ENCODE assay signal across 27 cellular contexts in genomic region chr2:184793196-184793595, GRCh38.
"Had no signal": no experiment of that assay in that cellular context is flagged by ENCODE, and none has a peak within 500 bp of the region (broad histone marks: within the 10 kb centered on the region; RNA-seq: fewer than 3 reads in every experiment).

No MANE protein-coding gene starts in this region.

- H3K4me3 Mint-ChIP-seq: activated CD8-positive, alpha-beta T cell treated with anti-CD3 and anti-CD28 coated beads, Interleukin-2, amount 10 ng/mL, durations not matched to agents 7 days and 5 days; activated naive CD8-positive, alpha-beta T cell treated with anti-CD3 and anti-CD28 coated beads, Interleukin-2, amount 10 ng/mL, durations not matched to agents 7 days and 5 days had no signal

- DNase-seq: activated CD4-positive, alpha-beta T cell treated with anti-CD3 and anti-CD28 coated beads for 4 hours; activated CD8-positive, alpha-beta memory T cell treated with anti-CD3 and anti-CD28 coated beads, Interleukin-2, amount 50 U/mL, for 48 hours; activated CD8-positive, alpha-beta T cell treated with anti-CD3 and anti-CD28 coated beads, Interleukin-2, amount 10 ng/mL, durations not matched to agents 7 days and 5 days; activated naive CD4-positive, alpha-beta T cell treated with anti-CD3 and anti-CD28 coated beads, Interleukin-2, amount 50 U/mL, for 16 hours; activated naive CD8-positive, alpha-beta T cell treated with anti-CD3 and anti-CD28 coated beads, Interleukin-2, amount 10 ng/mL, durations not matched to agents 7 days and 5 days; activated T-cell treated with anti-CD3 and anti-CD28 coated beads, Interleukin-2, amount 50 U/mL, for 1 hour; adrenal gland; aorta; body of pancreas; central memory CD4-positive, alpha-beta T cell; MM.1S; NCI-H1105; NCI-H1436; NCI-H1694 treated with DMSO at 0.1 percent for 48 hours; NCI-H2029 treated with DMSO at 0.1 percent for 48 hours; NCI-H345; NCI-H510A treated with DMSO at 0.1 percent for 48 hours; NCI-H69; Peyer's patch; Right ventricle myocardium superior; SJCRH30; SK-N-SH; T-helper 1 cell; WERI-Rb-1 had no signal

- H3K27me3 ChIP-seq: adrenal gland, body of pancreas, Peyer's patch, SJCRH30 had no signal

- H3K27me3 Mint-ChIP-seq: activated naive CD8-positive, alpha-beta T cell treated with anti-CD3 and anti-CD28 coated beads, Interleukin-2, amount 10 ng/mL, durations not matched to agents 7 days and 5 days had no signal

- H3K9me3 ChIP-seq: adrenal gland, body of pancreas, Peyer's patch, SK-N-SH had no signal

- H3K36me3 Mint-ChIP-seq: activated naive CD8-positive, alpha-beta T cell treated with anti-CD3 and anti-CD28 coated beads, Interleukin-2, amount 10 ng/mL, durations not matched to agents 7 days and 5 days had no signal

- H3K9ac ChIP-seq: SK-N-SH had no signal

- FAIRE-seq: bronchial epithelial cell had no signal

- H3K4me3 ChIP-seq: adrenal gland, body of pancreas, Peyer's patch, SJCRH30 had no signal

- H3K27ac ChIP-seq: adrenal gland, body of pancreas, Peyer's patch, RWPE1, SJCRH30, WERI-Rb-1 had no signal

- H3K27ac Mint-ChIP-seq: activated CD8-positive, alpha-beta T cell treated with anti-CD3 and anti-CD28 coated beads, Interleukin-2, amount 10 ng/mL, durations not matched to agents 7 days and 5 days; activated naive CD8-positive, alpha-beta T cell treated with anti-CD3 and anti-CD28 coated beads, Interleukin-2, amount 10 ng/mL, durations not matched to agents 7 days and 5 days had no signal

- H3K4me2 ChIP-seq: SK-N-SH had no signal

- ATAC-seq: activated CD4-positive, CD25-positive, alpha-beta regulatory T cell treated with anti-CD3 and anti-CD28 coated beads, Interleukin-2, amount 50 U/mL, for 24 hours; activated CD8-positive, alpha-beta T cell treated with anti-CD3 and anti-CD28 coated beads, Interleukin-2, amount 10 ng/mL, durations not matched to agents 7 days and 5 days; body of pancreas had no signal

- H3K4me1 Mint-ChIP-seq: activated naive CD8-positive, alpha-beta T cell treated with anti-CD3 and anti-CD28 coated beads, Interleukin-2, amount 10 ng/mL, durations not matched to agents 7 days and 5 days had no signal

- H3K4me1 ChIP-seq: adrenal gland, body of pancreas, Peyer's patch, SJCRH30 had no signal

- H3K36me3 ChIP-seq: adrenal gland, Peyer's patch, SJCRH30, WERI-Rb-1 had no signal
